ENCODE assay signal across 1 cellular context in genomic region chr12:74021937-74022336, GRCh38.
A peak's percentile ranks its signal among the peaks of the same experiment; 100 is the strongest.
TF ChIP-seq lines count a peak whose summit lies in the region.

No MANE protein-coding gene starts in this region.

TF ChIP-seq in K562, 482 proteins besides CTCF, POLR2A, EP300 and RAD21 (continued from another document):
- TF ChIP-seq RERE (CRISPR knock-in tag; IDR thresholded peaks at IDR 0.05; ENCODE audit: borderline replicate concordance) (no peak), ATF2 (CRISPR knock-in tag; IDR thresholded peaks at IDR 0.05) (no peak), GABPA (tag; conservative IDR thresholded peaks at IDR 0.05; ENCODE audit: low read depth) (no peak), ZSCAN32 (CRISPR knock-in tag; IDR thresholded peaks at IDR 0.05) (no peak), CEBPB (tag; IDR thresholded peaks at IDR 0.05) (peak; percentile 89), THRAP3 (IDR thresholded peaks at IDR 0.05; ENCODE audit: borderline replicate concordance) (no peak), BRCA1 (IDR thresholded peaks at IDR 0.05) (no peak), BRCA1 (CRISPR knock-in tag; IDR thresholded peaks at IDR 0.05) (no peak)
